Comparison of ENCODE assay signal across 8 cellular contexts in genomic region chr17:42843358-42843934, GRCh38. TPM values are rescaled to one million over a fixed set of nuclear protein-coding genes. Genes with fewer than 3 reads are reported as not detected.
DNase-seq lines count a peak whose midpoint lies in the region; ATAC-seq and TF ChIP-seq lines count a peak whose summit lies in the region.

No MANE protein-coding gene starts in this region.

- H3K18ac ChIP-seq in IMR-90 (ENCODE audit: low read depth, low read length) = no peak overlapping the region

- H4K20me1 ChIP-seq in IMR-90 (ENCODE audit: insufficient read depth, low read length) = peaks cover 19% of the 10 kb centered on the region
- peaks cover 8% of the 10 kb centered on the region for H4K20me1 ChIP-seq in PC-9 (ENCODE audit: insufficient read depth)

- H3K4me1 ChIP-seq in IMR-90 (ENCODE audit: control insufficient read depth, insufficient read depth, low read length) (no peaks in the 10 kb centered on the region), PC-9 (replicated peaks; ENCODE audit: insufficient read depth) (no peaks in the 10 kb centered on the region)

- no peak overlapping the region for H2AK9ac ChIP-seq in IMR-90 (replicated peaks; ENCODE audit: low read depth, low read length, poor library complexity)

- no peak overlapping the region for H2BK15ac ChIP-seq in IMR-90 (ENCODE audit: low read depth, low read length)

- in situ Hi-C loops in IMR-90 (cut with MboI; ENCODE audit: low sequenced_read_pairs) = loop anchor here (5.0 kb wide), 1 partner anchor 94 kb away; no protein-coding TSS in a partner anchor

- TF ChIP-seq POLR2A in IMR-90 (IDR thresholded peaks at IDR 0.05; ENCODE audit: low read depth, low read length) = peak; percentile 53; the same call in 1 of the 2 replicates

- H2AK5ac ChIP-seq in IMR-90 (ENCODE audit: low read depth, low read length) = no peak overlapping the region

- H2BK5ac ChIP-seq in IMR-90 (ENCODE audit: low read depth, low read length, poor library complexity, severe bottlenecking) = no peak overlapping the region

- no CpG with 5 or more reads among the region's 6 CpGs for WGBS in IMR-90 (ENCODE audit: extremely low coverage in 2 of 2, insufficient read length in 1 of 2), 2 experiments

- peaks cover 11 to 19% of the 10 kb centered on the region in 2 experiments for H3K79me1 ChIP-seq in IMR-90 (ENCODE audit: low read depth in 1 of 2, low read length in 2 of 2)

- no peak overlapping the region for H3K27ac ChIP-seq in IMR-90 (ENCODE audit: insufficient read depth, low read length)
- H3K27ac ChIP-seq in PC-9 = no peak overlapping the region

- H3K27me3 ChIP-seq in IMR-90 (ENCODE audit: control insufficient read depth, insufficient read depth, low read length) = no peaks in the 10 kb centered on the region
- no peaks in the 10 kb centered on the region for H3K27me3 ChIP-seq in PC-9 (ENCODE audit: insufficient read depth, low read depth)

- no peak overlapping the region for H3K9ac ChIP-seq in IMR-90 (ENCODE audit: low read depth, low read length)

- H3K56ac ChIP-seq in IMR-90 (ENCODE audit: extremely low read depth, insufficient read depth, low read length) = no peak overlapping the region

- H3K4ac ChIP-seq in IMR-90 (ENCODE audit: low read depth, low read length) = no peak overlapping the region

- H3K23ac ChIP-seq in IMR-90 (ENCODE audit: low read depth, low read length) = no peak overlapping the region

- intact Hi-C loops in IMR-90 (cut with micrococcal nuclease) = loop anchor here (1.0 to 5.0 kb wide), 4 partner anchors 86 to 279 kb away; partner anchors contain the start of gene RPL27
- intact Hi-C loops in PC-9 (cut with micrococcal nuclease; ENCODE audit: unreplicated experiment) = loop anchor here (1.0 to 2.0 kb wide), 3 partner anchors 85 to 155 kb away; partner anchors contain the start of gene RPL27

- H3F3A ChIP-seq in PC-9 (ENCODE audit: insufficient read depth, low read depth) = peaks cover 41% of the 10 kb centered on the region; the same call in 1 of the 2 replicates

- POLR2A ChIA-PET in IMR-90 (lab: Charles Lee; ENCODE audit: unreplicated experiment) = no interaction called here
- POLR2A ChIA-PET in PC-9 (lab: Charles Lee; ENCODE audit: unreplicated experiment) = interaction anchor here (0.5 to 0.7 kb wide), 2 partner anchors 131 to 154 kb away, joined by 3 to 6 read pairs; partner anchors contain the start of gene RPL27

- DNase-seq in DMS153 treated with DMSO at 0.1 percent for 48 hours (lab: John Stamatoyannopoulos, UW; ENCODE audit: unreplicated experiment) (peak; percentile 46), IMR-90 (peak; percentile 74), PC-9 (peak; percentile 30 to 54), epithelial cell of proximal tubule (ENCODE audit: low read depth) (no peak), myocyte (ENCODE audit: low read depth) (peak; percentile 60), UCSD-AML1 (lab: John Stamatoyannopoulos, UW; ENCODE audit: unreplicated experiment) (no peak)

- H3K4me3 ChIP-seq in IMR-90 (ENCODE audit: insufficient read depth, low read depth, low read length) = no peak overlapping the region
- no peak overlapping the region for H3K4me3 ChIP-seq in PC-9
- H3K4me3 ChIP-seq in epithelial cell of proximal tubule (ENCODE audit: low read depth, low read length) = no peak overlapping the region

- H2BK20ac ChIP-seq in IMR-90 (ENCODE audit: low read depth, low read length) = no peak overlapping the region

- H3K79me2 ChIP-seq in PC-9 (ENCODE audit: low read depth) = no peaks in the 10 kb centered on the region

- peak; percentile 97 for TF ChIP-seq RAD21 in IMR-90 (IDR thresholded peaks at IDR 0.05; ENCODE audit: low read length)

- dilution Hi-C loops in IMR-90 (cut with HindIII; ENCODE audit: low sequenced_read_pairs, unreplicated experiment) = no loop called here

- H3K36me3 ChIP-seq in IMR-90 (ENCODE audit: control insufficient read depth, insufficient read depth, low read length) (peaks cover 49% of the 10 kb centered on the region), PC-9 (ENCODE audit: low read depth) (peaks cover 16% of the 10 kb centered on the region; the same call in 1 of the 2 replicates)

- TF ChIP-seq CTCF in IMR-90 (conservative IDR thresholded peaks at IDR 0.05; ENCODE audit: low read depth, low read length) (peak; percentile 98), PC-9 (conservative IDR thresholded peaks at IDR 0.05) (peak; percentile 90), epithelial cell of proximal tubule (conservative IDR thresholded peaks at IDR 0.05; ENCODE audit: low read depth, low read length) (peak; percentile 100)

- no peak overlapping the region for H3K4me2 ChIP-seq in IMR-90 (ENCODE audit: low read depth, low read length)
- no peak overlapping the region for H3K4me2 ChIP-seq in PC-9

- no peak overlapping the region for H2BK120ac ChIP-seq in IMR-90 (ENCODE audit: low read depth, low read length)

- H4K8ac ChIP-seq in IMR-90 (ENCODE audit: low read depth in 2 of 2, low read length in 2 of 2) = no peak overlapping the region

- no peak overlapping the region for H3K14ac ChIP-seq in IMR-90 (replicated peaks; ENCODE audit: low read depth, low read length)

- no peaks in the 10 kb centered on the region for H3K9me2 ChIP-seq in PC-9 (ENCODE audit: insufficient read depth)

- CTCF ChIA-PET in IMR-90 (lab: Yijun Ruan, JAX) = interaction anchor here (0.6 to 1.9 kb wide), 9 partner anchors 20 to 155 kb away, joined by 3 to 8 read pairs (median 4); partner anchors contain the start of genes BECN1 and RPL27
- CTCF ChIA-PET in PC-9 (lab: Charles Lee) = interaction anchor here (0.6 to 1.7 kb wide), 5 partner anchors 85 to 244 kb away, joined by 3 to 10 read pairs (median 4); no protein-coding TSS in a partner anchor

- ATAC-seq in IMR-90 (ENCODE audit: low read depth) (peak; percentile 85), GM19395 (IDR thresholded peaks at IDR 0.05; ENCODE audit: unreplicated experiment) (no peak), HG03354 (IDR thresholded peaks at IDR 0.05; ENCODE audit: poor library complexity, severe bottlenecking, unreplicated experiment) (no peak)

- H3K9me3 ChIP-seq in IMR-90 (ENCODE audit: control insufficient read depth, insufficient read depth, low read length) (no peaks in the 10 kb centered on the region), PC-9 (ENCODE audit: insufficient read depth, low read depth) (no peaks in the 10 kb centered on the region)

- BruUV-seq in IMR-90 (replicated peaks; lab: Mats Ljungman, UMichigan) (no TSS peak), PC-9 (replicated peaks; lab: Mats Ljungman, UMichigan) (no TSS peak)

- peaks cover 3% of the 10 kb centered on the region; the same call in 1 of the 2 replicates for H3K9me1 ChIP-seq in IMR-90 (ENCODE audit: insufficient read depth, low read length)

- H2AFZ ChIP-seq in IMR-90 (replicated peaks; ENCODE audit: low read length, poor library complexity) (no peak overlapping the region), PC-9 (no peak overlapping the region)

- H4K5ac ChIP-seq in IMR-90 (ENCODE audit: low read depth, low read length) = no peak overlapping the region

- H4K91ac ChIP-seq in IMR-90 (ENCODE audit: insufficient read depth, low read depth, low read length) = no peak overlapping the region

TF ChIP-seq in IMR-90, 13 proteins besides CTCF, POLR2A, EP300 and RAD21:
- TF ChIP-seq BHLHE40 (IDR thresholded peaks at IDR 0.05; ENCODE audit: low read depth, low read length) (no peak), CEBPB (IDR thresholded peaks at IDR 0.05; ENCODE audit: low read depth, low read length) (no peak), SMC3 (IDR thresholded peaks at IDR 0.05; ENCODE audit: low read depth, low read length) (peak; percentile 96)
TF ChIP-seq in IMR-90: peak in this region for 1.

RNA-seq across cellular contexts. Expression of gene AOC2, which starts 0.9 kb away (rescaled TPM):
- 0.28 and 0.36 TPM in 2 replicates for total RNA-seq in IMR-90 (2012; rRNA removed)
- 0.34 and 0.41 TPM in 2 replicates for polyA plus RNA-seq in IMR-90 (2012; rRNA removed)
- 0.24 and 0.25 TPM in 2 replicates for polyA plus RNA-seq in IMR-90 (2012; cell fraction: cytosol; rRNA removed)
- polyA plus RNA-seq in IMR-90 (2012; cell fraction: nucleus; rRNA removed; ENCODE audit: low replicate concordance) = 2.1 and 2.2 TPM in 2 replicates
- 3.7 TPM in 2 replicates for total RNA-seq in PC-9 (2021)
- 0.22 TPM in 1 of 2 replicates, not detected in the other for total RNA-seq in epithelial cell of proximal tubule
- total RNA-seq in myocyte = 0.40 and 0.78 TPM in 2 replicates
- polyA plus RNA-seq in myocyte (2012) = 0.86 TPM

RNA-seq across cellular contexts. Expression of gene AOC3, which starts 7.6 kb away (rescaled TPM):
- total RNA-seq in IMR-90 (2012; rRNA removed) (under 0.01 TPM in 1 of 2 replicates, not detected in the other), PC-9 (2021) (0.98 and 2.8 TPM in 2 replicates), epithelial cell of proximal tubule (not detected in 2 replicates), myocyte (0.47 and 0.67 TPM in 2 replicates)
- polyA plus RNA-seq in IMR-90 (2012; rRNA removed) = 0.10 and 0.17 TPM in 2 replicates
- polyA plus RNA-seq in IMR-90 (2012; cell fraction: cytosol; rRNA removed) = 0.01 and 0.05 TPM in 2 replicates
- polyA plus RNA-seq in IMR-90 (2012; cell fraction: nucleus; rRNA removed; ENCODE audit: low replicate concordance) = 0.94 and 1.0 TPM in 2 replicates
- polyA plus RNA-seq in myocyte (2012) = 0.52 TPM

RNA-seq across cellular contexts. Expression of gene PSME3, which starts 10.2 kb away (rescaled TPM):
- total RNA-seq in IMR-90 (2012; rRNA removed) = 72.4 and 92.2 TPM in 2 replicates
- 89.4 and 100 TPM in 2 replicates for polyA plus RNA-seq in IMR-90 (2012; rRNA removed)
- polyA plus RNA-seq in IMR-90 (2012; cell fraction: cytosol; rRNA removed) = 47.7 and 75.9 TPM in 2 replicates
- polyA plus RNA-seq in IMR-90 (2012; cell fraction: nucleus; rRNA removed; ENCODE audit: low replicate concordance) = 17.6 and 50.1 TPM in 2 replicates
- total RNA-seq in PC-9 (2021) = 115 and 122 TPM in 2 replicates
- 126 and 190 TPM in 2 replicates for total RNA-seq in epithelial cell of proximal tubule
- 88.9 and 103 TPM in 2 replicates for total RNA-seq in myocyte
- 95.3 TPM for polyA plus RNA-seq in myocyte (2012)

RNA-seq across cellular contexts. Expression of gene BECN1, which starts 19.4 kb away (rescaled TPM):
- total RNA-seq in IMR-90 (2012; rRNA removed) = 93.9 and 119 TPM in 2 replicates
- polyA plus RNA-seq in IMR-90 (2012; rRNA removed) = 73.1 and 84.0 TPM in 2 replicates
- 26.2 and 35.4 TPM in 2 replicates for polyA plus RNA-seq in IMR-90 (2012; cell fraction: cytosol; rRNA removed)
- 31.7 and 64.5 TPM in 2 replicates for polyA plus RNA-seq in IMR-90 (2012; cell fraction: nucleus; rRNA removed; ENCODE audit: low replicate concordance)
- 58.9 and 66.0 TPM in 2 replicates for total RNA-seq in PC-9 (2021)
- total RNA-seq in epithelial cell of proximal tubule = 52.2 and 68.4 TPM in 2 replicates
- total RNA-seq in myocyte = 73.5 and 124 TPM in 2 replicates
- polyA plus RNA-seq in myocyte (2012) = 85.5 TPM

RNA-seq across cellular contexts. Expression of gene CNTD1, which starts 44.8 kb away (rescaled TPM):
- total RNA-seq in IMR-90 (2012; rRNA removed) = not detected in 2 replicates
- polyA plus RNA-seq in IMR-90 (2012; rRNA removed) = not detected in 2 replicates
- not detected in 2 replicates for polyA plus RNA-seq in IMR-90 (2012; cell fraction: cytosol; rRNA removed)
- not detected in 2 replicates for polyA plus RNA-seq in IMR-90 (2012; cell fraction: nucleus; rRNA removed; ENCODE audit: low replicate concordance)
- not detected in 2 replicates for total RNA-seq in PC-9 (2021)
- not detected in 2 replicates for total RNA-seq in epithelial cell of proximal tubule
- total RNA-seq in myocyte = not detected in 2 replicates
- polyA plus RNA-seq in myocyte (2012) = 0.62 TPM

Comparison
In these comparisons a context has a peak if more than half of its experiments do, and no peak if none do; other contexts are left out.
1. DNase-seq: peak in DMS153 treated with DMSO at 0.1 percent for 48 hours (single experiment), IMR-90 (single experiment), PC-9 (2 of 2) and myocyte (single experiment); none in epithelial cell of proximal tubule (single experiment) and UCSD-AML1 (single experiment).
2. Peak in every context shown above with its lines, with median percentiles within 50 percentile points of each other: CTCF ChIP-seq.